Comparison of ENCODE assay signal across 11 cellular contexts in genomic region chr2:66436546-66436945, GRCh38. TPM values are rescaled to one million over a fixed set of nuclear protein-coding genes. Genes with fewer than 3 reads are reported as not detected.
DNase-seq lines count a peak whose midpoint lies in the region; ATAC-seq, FAIRE-seq and TF ChIP-seq lines count a peak whose summit lies in the region.
"Had no signal": no experiment of that assay in that cellular context is flagged by ENCODE, and none has a peak within 500 bp of the region (broad histone marks: within the 10 kb centered on the region; RNA-seq: fewer than 3 reads in every experiment).

No MANE protein-coding gene starts in this region.

- H3F3A ChIP-seq in GM23248 (ENCODE audit: insufficient read depth) = peaks cover 21% of the 10 kb centered on the region

- H3K9me3 ChIP-seq in GM23248 (ENCODE audit: low read depth) (no peaks in the 10 kb centered on the region), K562 (replicated peaks; ENCODE audit: control insufficient read depth, insufficient read depth, low read depth, low read length) (no peaks in the 10 kb centered on the region), kidney (ENCODE audit: control insufficient read depth in 1 of 2, low read length in 2 of 2) (no peaks in the 10 kb centered on the region), skeletal muscle satellite cell (replicated peaks; ENCODE audit: low read length) (no peaks in the 10 kb centered on the region)

- H4K20me1 ChIP-seq in GM23248 (ENCODE audit: insufficient read depth) (no peaks in the 10 kb centered on the region), K562 (replicated peaks; ENCODE audit: control insufficient read depth, insufficient read depth, low read length) (no peaks in the 10 kb centered on the region)

- no peak for TF ChIP-seq EP300 in K562 (IDR thresholded peaks at IDR 0.05; ENCODE audit: low read length)

- H3K79me2 ChIP-seq in GM23248 (ENCODE audit: insufficient read depth) (peaks cover 65% of the 10 kb centered on the region), K562 (ENCODE audit: control insufficient read depth, insufficient read depth, low read length) (peaks cover 16% of the 10 kb centered on the region; the same call in 2 of the 3 replicates)

- peak overlapping the region; percentile 95 for H3K9ac ChIP-seq in GM23248
- peak overlapping the region in 1 of 2 experiments; percentile 70; a peak in 2 of 4 replicates for H3K9ac ChIP-seq in K562 (ENCODE audit: insufficient read depth in 1 of 2, low read depth in 2 of 2, low read length in 2 of 2)
- peak overlapping the region; percentile 57 to 68 for H3K9ac ChIP-seq in kidney (ENCODE audit: low read length in 2 of 2)
- H3K9ac ChIP-seq in skeletal muscle satellite cell (ENCODE audit: low read depth, low read length) = peak overlapping the region; percentile 94

- TF ChIP-seq POLR2A in K562 (conservative IDR thresholded peaks at IDR 0.05) = no peak
- no peak for TF ChIP-seq POLR2A in erythroblast (IDR thresholded peaks at IDR 0.05; ENCODE audit: low read length)

- WGBS in GM23248 (ENCODE audit: low coverage in 1 of 2, low lambda C conversion rate in 2 of 2, missing lambda C conversion rate in 2 of 2), 2 experiments = 0 to 3% methylated on average over 2 of the region's 2 CpGs
- 13% methylated on average over 2 of the region's 2 CpGs for WGBS in K562 (ENCODE audit: insufficient coverage, low coverage, missing lambda C conversion rate)

- BruUV-seq in K562 (replicated peaks; lab: Mats Ljungman, UMichigan) = no TSS peak

- H3K4me2 ChIP-seq in GM23248 (ENCODE audit: unreplicated experiment) = peak overlapping the region; percentile 97
- H3K4me2 ChIP-seq in K562 (ENCODE audit: insufficient read depth, low read length) = peak overlapping the region; percentile 56
- peak overlapping the region; percentile 96 for H3K4me2 ChIP-seq in skeletal muscle satellite cell (ENCODE audit: low read length)

- no peaks in the 10 kb centered on the region for H3K36me3 ChIP-seq in GM23248 (ENCODE audit: low read depth)
- H3K36me3 ChIP-seq in K562 (ENCODE audit: control insufficient read depth, insufficient read depth, low read length) = peaks cover 14% of the 10 kb centered on the region; the same call in 2 of the 3 replicates
- H3K36me3 ChIP-seq in kidney (ENCODE audit: control insufficient read depth in 1 of 2, insufficient read depth in 2 of 2, low read length in 2 of 2) = no peaks in the 10 kb centered on the region
- no peaks in the 10 kb centered on the region for H3K36me3 ChIP-seq in skeletal muscle satellite cell (ENCODE audit: insufficient read depth, low read length)

- no peak for ATAC-seq in K562
- no peak for ATAC-seq in HG02970 (IDR thresholded peaks at IDR 0.05; ENCODE audit: low FRiP score, unreplicated experiment)

- POLR2A ChIA-PET in K562 (lab: Yijun Ruan, JAX) = interaction anchor here (1.0 to 1.6 kb wide), 2 partner anchors 27 to 28 kb away, joined by 3 to 4 read pairs; no protein-coding TSS in a partner anchor

- H3K9me1 ChIP-seq in K562 (ENCODE audit: control insufficient read depth, insufficient read depth, low read length) = no peaks in the 10 kb centered on the region

- TF ChIP-seq CTCF in K562 (IDR thresholded peaks at IDR 0.05 in 2 of 3, conservative IDR thresholded peaks at IDR 0.05 in 1 of 3; ENCODE audit: insufficient read depth in 2 of 3, low read depth in 1 of 3, low read length in 3 of 3) (no peak), kidney (IDR thresholded peaks at IDR 0.05; ENCODE audit: borderline replicate concordance, extremely low read depth, insufficient read depth) (no peak)

- in situ Hi-C loops in GM23248 (cut with MboI) = loop anchor here (10.0 to 25.0 kb wide), 4 partner anchors 801 to 1588 kb away; no protein-coding TSS in a partner anchor
- in situ Hi-C loops in K562 (cut with MboI) = no loop called here

- DNase-seq in GM23248 (peak; percentile 29), K562 (ENCODE audit: extremely low read depth in 1 of 4, low spot score in 3 of 4) (no peak), kidney (no peak), cerebellar nuclear complex (lab: John Stamatoyannopoulos, UW) (no peak), erythroblast (lab: John Stamatoyannopoulos, UW) (no peak), C1 segment of cervical spinal cord (lab: John Stamatoyannopoulos, UW) (no peak)
- DNase-seq: DND-41, NCI-H2171 treated with DMSO at 0.1 percent for 48 hours, T-helper 9 cell had no signal

- no peaks in the 10 kb centered on the region for H3K9me2 ChIP-seq in GM23248 (ENCODE audit: insufficient read depth)

- no peak for TF ChIP-seq RAD21 in K562 (CRISPR knock-in tag; conservative IDR thresholded peaks at IDR 0.05 in 1 of 2, IDR thresholded peaks at IDR 0.05 in 1 of 2)

- intact Hi-C loops in K562 (cut with micrococcal nuclease) (loop anchor here (5.0 to 10.0 kb wide), 2 partner anchors 46 to 1038 kb away; no protein-coding TSS in a partner anchor), kidney (cut with DNase I) (no loop called here)

- H3K4me1 ChIP-seq in GM23248 (ENCODE audit: insufficient read depth) (peaks cover 8% of the 10 kb centered on the region), K562 (replicated peaks in 1 of 2; ENCODE audit: control insufficient read depth in 2 of 2, insufficient read depth in 2 of 2, low read length in 2 of 2) (peaks cover 0 to 28% of the 10 kb centered on the region in 2 experiments; a peak in 3 of 5 replicates), kidney (ENCODE audit: control insufficient read depth in 1 of 2, insufficient read depth in 1 of 2, low read depth in 1 of 2, low read length in 2 of 2) (peaks cover 0 to 4% of the 10 kb centered on the region in 2 donors), skeletal muscle satellite cell (ENCODE audit: control insufficient read depth, insufficient read depth, low read length) (peaks cover 5% of the 10 kb centered on the region)

- H2AFZ ChIP-seq in GM23248 (no peak overlapping the region), K562 (ENCODE audit: low read depth, low read length) (no peak overlapping the region; the same call in 1 of the 2 replicates)

- H3K27me3 ChIP-seq in GM23248 (replicated peaks; ENCODE audit: insufficient read depth) (no peaks in the 10 kb centered on the region), K562 (ENCODE audit: control insufficient read depth in 2 of 2, insufficient read depth in 2 of 2, low read length in 2 of 2) (no peaks in the 10 kb centered on the region), skeletal muscle satellite cell (ENCODE audit: control insufficient read depth, insufficient read depth, low read length) (no peaks in the 10 kb centered on the region)

- peak; percentile 6 for FAIRE-seq in K562 (lab: Jason Lieb, UNC)
- FAIRE-seq in kidney (lab: Jason Lieb, UNC) = no peak

- H3K4me3 ChIP-seq in GM23248 (peak overlapping the region; percentile 97), K562 (peak overlapping the region; percentile 50), kidney (ENCODE audit: low read length in 2 of 2) (peak overlapping the region; percentile 93 to 97), skeletal muscle satellite cell (ENCODE audit: low read length) (peak overlapping the region; percentile 79)

- CTCF ChIA-PET in K562 (lab: Yijun Ruan, JAX; ENCODE audit: low intra/inter-chr PET ratio) = no interaction called here

- H3K27ac ChIP-seq in GM23248 (peak overlapping the region; percentile 84), K562 (ENCODE audit: extremely low read depth, low read depth, low read length) (no peak overlapping the region), kidney (ENCODE audit: low read depth in 2 of 2, low read length in 2 of 2) (peak overlapping the region in 1 of 2 donors; percentile 43)

TF ChIP-seq in K562, 482 proteins besides CTCF, POLR2A, EP300 and RAD21 (continues in another document):
- TF ChIP-seq POLR2B (IDR thresholded peaks at IDR 0.05; ENCODE audit: low read depth, partially characterized antibody) (no peak), GABPA (tag; conservative IDR thresholded peaks at IDR 0.05; ENCODE audit: low read depth) (no peak)

RNA-seq across cellular contexts. Expression of gene MEIS1, which starts 1.6 kb away (rescaled TPM):
- total RNA-seq in GM23248 (2014; rRNA removed; shearing (Covaris generic)) = 19.1 and 21.4 TPM in 2 replicates
- polyA plus RNA-seq in GM23248 (2016; fragmentation: Nextera tagmentation; extraction: Ambion mirVana) (44.3 and 44.4 TPM in 2 replicates), K562 (2011; rRNA removed) (4.7 and 6.7 TPM in 2 replicates), K562 (2014; fragmentation: Illumina TruSeq; extraction: Trizol) (3.5 and 3.9 TPM in 2 replicates), K562 (2014; fragmentation: Nextera tagmentation; extraction: Ambion mirVana) (1 to 10 TPM; 2.3 to 6.7 TPM), K562 (2014; rRNA removed) (4.7 and 8.1 TPM in 2 replicates), kidney (ENCODE audit: insufficient read depth, low read depth, low replicate concordance) (7.3 TPM)
- total RNA-seq in K562 (2011; cell fraction: chromatin; rRNA removed; ENCODE audit: low replicate concordance) = 13.6 and 52.6 TPM in 2 replicates
- total RNA-seq in K562 (2011; cell fraction: nucleolus; rRNA removed) = 11.7 and 15.3 TPM in 2 replicates
- total RNA-seq in K562 (2011; cell fraction: nucleoplasm; rRNA removed) = 23.2 and 31.9 TPM in 2 replicates
- total RNA-seq in K562 (2014; rRNA removed) (5.6 and 7.1 TPM in 2 replicates), K562 (2014; rRNA removed; fragmentation: Illumina TruSeq; extraction: Trizol) (5.9 and 8.0 TPM in 2 replicates), K562 (2015; rRNA removed; fragmentation: Illumina TruSeq; extraction: Trizol) (7.1 and 7.5 TPM in 2 replicates), K562 (2021) (8.7 and 9.0 TPM in 2 replicates), kidney (36.7 TPM)
- polyA plus RNA-seq in K562 (2011; cell fraction: cytosol; rRNA removed) = 3.0 and 4.7 TPM in 2 replicates
- polyA plus RNA-seq in K562 (2011; cell fraction: nucleus; rRNA removed) = 13.1 and 17.8 TPM in 2 replicates
- 4.0 and 4.8 TPM in 2 replicates for polyA plus RNA-seq in K562 (2012)
- 18.2 and 28.5 TPM in 2 replicates for polyA minus RNA-seq in K562 (2011; rRNA and poly(A)+ RNA removed)
- polyA minus RNA-seq in K562 (2011; cell fraction: cytosol; rRNA and poly(A)+ RNA removed) = 4.7 and 5.2 TPM in 2 replicates
- polyA minus RNA-seq in K562 (2011; cell fraction: nucleus; rRNA and poly(A)+ RNA removed) = 19.8 and 25.3 TPM in 2 replicates
- 9.9 and 17.7 TPM in 2 replicates for total RNA-seq in skeletal muscle satellite cell (2012; rRNA removed)
